Comparison of ENCODE assay signal across 16 cellular contexts in the genomic region with DNA sequence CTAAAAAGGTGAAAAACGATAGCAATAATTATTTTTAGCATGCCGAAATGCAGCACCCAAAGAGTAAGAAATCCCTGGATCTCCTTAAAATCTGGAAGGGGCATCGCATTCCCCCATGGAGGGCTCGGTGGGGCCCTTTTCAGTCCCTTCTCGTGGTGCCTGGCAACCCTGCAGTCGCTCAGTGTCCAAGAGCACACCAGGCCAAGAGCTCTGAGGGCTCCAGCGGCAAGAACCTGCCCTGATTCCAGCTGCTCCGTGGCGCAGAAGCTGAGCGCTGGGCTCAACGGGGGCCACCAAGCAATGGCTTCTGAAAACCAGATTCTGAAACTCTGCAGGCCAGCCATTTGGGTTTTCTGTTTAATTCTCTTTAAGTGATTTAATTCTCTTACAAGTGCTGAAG.
DNase-seq lines count a peak whose midpoint lies in the region; ATAC-seq and TF ChIP-seq lines count a peak whose summit lies in the region.
"Had no signal": no experiment of that assay in that cellular context is flagged by ENCODE, and none has a peak within 500 bp of the region (broad histone marks: within the 10 kb centered on the region; RNA-seq: fewer than 3 reads in every experiment).

No MANE protein-coding gene starts in this region.

- H3K27me3 ChIP-seq in hepatocyte (no peaks in the 10 kb centered on the region), gastrocnemius medialis (no peaks in the 10 kb centered on the region)

- ATAC-seq in activated T-helper 17 cell treated with anti-CD3 and anti-CD28 coated beads, Interleukin-2, amount 50 U/mL, for 72 hours (replicated peaks): no peak
- ATAC-seq in gastrocnemius medialis: peak in 1 of 2 donors; percentile 34
- ATAC-seq in GM19328 (IDR thresholded peaks at IDR 0.05; ENCODE audit: unreplicated experiment): no peak

- H3K4me1 ChIP-seq in hepatocyte (ENCODE audit: insufficient read depth): peaks cover 22% of the 10 kb centered on the region
- H3K4me1 ChIP-seq in gastrocnemius medialis: peaks cover 36% of the 10 kb centered on the region in 2 donors
- H3K4me1 ChIP-seq: HAP-1 had no signal

- H3K4me3 Mint-ChIP-seq in Calu3 (ENCODE audit: low read depth, unreplicated experiment): peak overlapping the region; percentile 36
- peak overlapping the region; percentile 32 for H3K4me3 Mint-ChIP-seq in activated T-helper 17 cell treated with anti-CD3 and anti-CD28 coated beads, Interleukin-2, amount 50 U/mL, for 72 hours
- H3K4me3 Mint-ChIP-seq: activated naive CD8-positive, alpha-beta T cell; B cell; nephron had no signal

- no peaks in the 10 kb centered on the region for H3K9me3 ChIP-seq in hepatocyte (ENCODE audit: low read depth)
- no peaks in the 10 kb centered on the region for H3K9me3 ChIP-seq in gastrocnemius medialis
- H3K9me3 ChIP-seq: HAP-1 had no signal

- no peak for DNase-seq in Calu3
- no peak for DNase-seq in hepatocyte (ENCODE audit: low spot score)
- DNase-seq in gastrocnemius medialis: peak in 1 of 2 donors; percentile 53
- DNase-seq in activated CD4-positive, alpha-beta T cell treated with anti-CD3 and anti-CD28 coated beads, Interleukin-2, amount 50 U/mL, for 4 hours: no peak
- no peak for DNase-seq in posterior vena cava (ENCODE audit: low spot score)
- no peak for DNase-seq in pons (ENCODE audit: low spot score)
- DNase-seq: cerebellar nuclear complex, head of caudate nucleus, NCI-H1092 treated with DMSO at 0.1 percent for 48 hours, NCI-H345 had no signal

- no peak overlapping the region for H2AFZ ChIP-seq in hepatocyte

- intact Hi-C loops in Calu3 (cut with micrococcal nuclease; ENCODE audit: unreplicated experiment) (no loop called here), gastrocnemius medialis (cut with DNase I; ENCODE audit: low total_unique reads) (loop anchor here (1.0 kb wide), 2 partner anchors 37 to 50 kb away; no protein-coding TSS in a partner anchor), posterior vena cava (cut with DNase I) (no loop called here)

- CTCF ChIA-PET in Calu3 (lab: Charles Lee): interaction anchor here (0.6 to 1.1 kb wide), 8 partner anchors 8 to 114 kb away, joined by 3 to 5 read pairs (median 4); no protein-coding TSS in a partner anchor

- H3K27ac Mint-ChIP-seq in Calu3 (ENCODE audit: unreplicated experiment): peak overlapping the region; percentile 96
- H3K27ac Mint-ChIP-seq in activated T-helper 17 cell treated with anti-CD3 and anti-CD28 coated beads, Interleukin-2, amount 50 U/mL, for 72 hours: peak overlapping the region; percentile 49
- H3K27ac Mint-ChIP-seq: activated naive CD8-positive, alpha-beta T cell; B cell had no signal

- 90% methylated on average over 11 of the region's 11 CpGs for WGBS in hepatocyte (ENCODE audit: low lambda C conversion rate, missing lambda C conversion rate)

- H3K36me3 Mint-ChIP-seq in Calu3 (ENCODE audit: insufficient read depth, unreplicated experiment): peaks cover 13% of the 10 kb centered on the region
- H3K36me3 Mint-ChIP-seq in activated T-helper 17 cell treated with anti-CD3 and anti-CD28 coated beads, Interleukin-2, amount 50 U/mL, for 72 hours (ENCODE audit: low read depth): peaks cover 7% of the 10 kb centered on the region

- H3K27ac ChIP-seq in hepatocyte (peak overlapping the region; percentile 90), gastrocnemius medialis (peak overlapping the region; percentile 76 to 90 (median 79))

- H3K36me3 ChIP-seq in hepatocyte (replicated peaks; ENCODE audit: insufficient read depth, low read depth) (no peaks in the 10 kb centered on the region), gastrocnemius medialis (no peaks in the 10 kb centered on the region)
- H3K36me3 ChIP-seq: HAP-1 had no signal

- H3K79me2 ChIP-seq in hepatocyte: no peaks in the 10 kb centered on the region

- no TSS peak for BruUV-seq in Calu3 (replicated peaks; lab: Mats Ljungman, UMichigan)

- no peak overlapping the region for H3K4me2 ChIP-seq in hepatocyte

- peaks cover 28% of the 10 kb centered on the region for H3K4me1 Mint-ChIP-seq in Calu3 (ENCODE audit: low read depth, unreplicated experiment)
- peaks cover 5% of the 10 kb centered on the region for H3K4me1 Mint-ChIP-seq in activated T-helper 17 cell treated with anti-CD3 and anti-CD28 coated beads, Interleukin-2, amount 50 U/mL, for 72 hours

- no peaks in the 10 kb centered on the region for H4K20me1 ChIP-seq in hepatocyte (ENCODE audit: insufficient read depth, poor library complexity, severe bottlenecking)

- H3K9me2 ChIP-seq in hepatocyte (replicated peaks; ENCODE audit: insufficient read depth): no peaks in the 10 kb centered on the region

- TF ChIP-seq CTCF in Calu3 (IDR thresholded peaks at IDR 0.05; ENCODE audit: unreplicated experiment) (no peak), hepatocyte (IDR thresholded peaks at IDR 0.05; ENCODE audit: poor library complexity) (no peak), gastrocnemius medialis (IDR thresholded peaks at IDR 0.05 in 4 of 5, conservative IDR thresholded peaks at IDR 0.05 in 1 of 5) (no peak)

- in situ Hi-C loops in gastrocnemius medialis (cut with MboI; ENCODE audit: low sequenced_read_pairs in 4 of 4): loop anchor here in 1 of 4 donors (5.0 to 25.0 kb wide), 2 partner anchors 53 to 283 kb away; no protein-coding TSS in a partner anchor

- H3K27me3 Mint-ChIP-seq in Calu3 (ENCODE audit: unreplicated experiment): no peaks in the 10 kb centered on the region
- no peaks in the 10 kb centered on the region for H3K27me3 Mint-ChIP-seq in activated T-helper 17 cell treated with anti-CD3 and anti-CD28 coated beads, Interleukin-2, amount 50 U/mL, for 72 hours
- H3K27me3 Mint-ChIP-seq: activated naive CD8-positive, alpha-beta T cell; B cell had no signal

- H3K4me3 ChIP-seq in hepatocyte (no peak overlapping the region), gastrocnemius medialis (peak overlapping the region in 3 of 4 donors; percentile 21 to 33 (median 26))
- H3K4me3 ChIP-seq: HAP-1 had no signal

- H3K9me3 Mint-ChIP-seq in Calu3 (ENCODE audit: low read depth, unreplicated experiment): no peaks in the 10 kb centered on the region
- no peaks in the 10 kb centered on the region for H3K9me3 Mint-ChIP-seq in activated T-helper 17 cell treated with anti-CD3 and anti-CD28 coated beads, Interleukin-2, amount 50 U/mL, for 72 hours
- H3K9me3 Mint-ChIP-seq: nephron had no signal

- peak in 1 of 2 donors; percentile 50 for TF ChIP-seq POLR2A in gastrocnemius medialis (IDR thresholded peaks at IDR 0.05)
